ENCODE assay signal across 20 cellular contexts in genomic region chr3:15056676-15057404, GRCh38. TPM values are rescaled to one million over a fixed set of nuclear protein-coding genes. Genes with fewer than 3 reads are reported as not detected.
DNase-seq lines count a peak whose midpoint lies in the region; ATAC-seq and TF ChIP-seq lines count a peak whose summit lies in the region.
"Had no signal": no experiment of that assay in that cellular context is flagged by ENCODE, and none has a peak within 500 bp of the region (broad histone marks: within the 10 kb centered on the region; RNA-seq: fewer than 3 reads in every experiment).

No MANE protein-coding gene starts in this region.

- ATAC-seq in natural killer cell treated with Interleukin-12 subunit alpha and Interleukin-12 subunit beta and Interleukin-15 and Interleukin-18, amount 100 ng/mL, for 72 hours = no peak
- ATAC-seq in natural killer cell (no peak), left colon (peak; percentile 7), HG03095 (IDR thresholded peaks at IDR 0.05; ENCODE audit: unreplicated experiment) (no peak), omental fat pad (ENCODE audit: low FRiP score) (no peak)

- no peaks in the 10 kb centered on the region for H3K9me3 ChIP-seq in OCI-LY7 (ENCODE audit: low read length)
- H3K9me3 ChIP-seq: Peyer's patch, SK-N-SH had no signal

- POLR2A ChIA-PET in OCI-LY7 (lab: Charles Lee) = no interaction called here

- peak overlapping the region; percentile 47 for H3K4me3 ChIP-seq in OCI-LY7 (ENCODE audit: low read depth, low read length, poor library complexity, severe bottlenecking)
- H3K4me3 ChIP-seq: GM23248, Peyer's patch had no signal

- H3K27ac Mint-ChIP-seq in natural killer cell treated with Interleukin-12 subunit alpha and Interleukin-12 subunit beta and Interleukin-15 and Interleukin-18, amount 100 ng/mL, for 72 hours = peak overlapping the region in 1 of 2 donors; percentile 2
- no peak overlapping the region for H3K27ac Mint-ChIP-seq in natural killer cell
- H3K27ac Mint-ChIP-seq: CD4-positive, alpha-beta T cell had no signal

- peak overlapping the region; percentile 64 for H3K27ac ChIP-seq in OCI-LY7 (ENCODE audit: low read depth, low read length, poor library complexity, severe bottlenecking)
- H3K27ac ChIP-seq: GM23248, Peyer's patch had no signal

- H3K9me3 Mint-ChIP-seq in natural killer cell treated with Interleukin-12 subunit alpha and Interleukin-12 subunit beta and Interleukin-15 and Interleukin-18, amount 100 ng/mL, for 72 hours = no peaks in the 10 kb centered on the region
- peaks cover 0 to 2% of the 10 kb centered on the region in 2 donors for H3K9me3 Mint-ChIP-seq in natural killer cell
- H3K9me3 Mint-ChIP-seq: CD4-positive, alpha-beta T cell had no signal

- H3K36me3 Mint-ChIP-seq in natural killer cell treated with Interleukin-12 subunit alpha and Interleukin-12 subunit beta and Interleukin-15 and Interleukin-18, amount 100 ng/mL, for 72 hours = peaks cover 11% of the 10 kb centered on the region
- H3K36me3 Mint-ChIP-seq in natural killer cell = no peaks in the 10 kb centered on the region

- H3K4me3 Mint-ChIP-seq in natural killer cell treated with Interleukin-12 subunit alpha and Interleukin-12 subunit beta and Interleukin-15 and Interleukin-18, amount 100 ng/mL, for 72 hours = peak overlapping the region; percentile 22
- no peak overlapping the region for H3K4me3 Mint-ChIP-seq in natural killer cell
- H3K4me3 Mint-ChIP-seq: CD4-positive, alpha-beta T cell had no signal

- CTCF ChIA-PET in OCI-LY7 (lab: Charles Lee; ENCODE audit: unreplicated experiment) = no interaction called here

- intact Hi-C loops in natural killer cell (cut with micrococcal nuclease) = loop anchor here (5.0 kb wide), 1 partner anchor 110 kb away; the partner anchor contains the start of gene NR2C2
- intact Hi-C loops in OCI-LY7 (cut with micrococcal nuclease; ENCODE audit: unreplicated experiment) = loop anchor here (10.0 kb wide), 1 partner anchor 372 kb away; no protein-coding TSS in a partner anchor
- intact Hi-C loops in left colon (cut with DNase I, micrococcal nuclease) = no loop called here

- H3K4me2 ChIP-seq in OCI-LY7 (ENCODE audit: low read length) = peak overlapping the region; percentile 66
- H3K4me2 ChIP-seq: SK-N-SH had no signal

- no peaks in the 10 kb centered on the region for H3K27me3 Mint-ChIP-seq in natural killer cell treated with Interleukin-12 subunit alpha and Interleukin-12 subunit beta and Interleukin-15 and Interleukin-18, amount 100 ng/mL, for 72 hours
- no peaks in the 10 kb centered on the region for H3K27me3 Mint-ChIP-seq in natural killer cell (ENCODE audit: low read depth in 2 of 2)
- H3K27me3 Mint-ChIP-seq: CD4-positive, alpha-beta T cell had no signal

- H3K4me1 ChIP-seq in OCI-LY7 (ENCODE audit: insufficient read depth, low read length, poor library complexity, severe bottlenecking) = peaks cover 52% of the 10 kb centered on the region
- H3K4me1 ChIP-seq: Peyer's patch had no signal

- no peak overlapping the region for H2AFZ ChIP-seq in OCI-LY7 (ENCODE audit: low read length)
- H2AFZ ChIP-seq: GM23248 had no signal

- TF ChIP-seq CTCF in natural killer cell (IDR thresholded peaks at IDR 0.05) (no peak), OCI-LY7 (conservative IDR thresholded peaks at IDR 0.05; ENCODE audit: low read length) (no peak), omental fat pad (IDR thresholded peaks at IDR 0.05) (no peak)

- no peaks in the 10 kb centered on the region for H3K9me2 ChIP-seq in OCI-LY7 (ENCODE audit: insufficient read depth, low read length)
- H3K9me2 ChIP-seq: SK-N-SH had no signal

- DNase-seq in natural killer cell treated with Interleukin-12 subunit alpha and Interleukin-12 subunit beta and Interleukin-15 and Interleukin-18, amount 100 ng/mL, for 72 hours (ENCODE audit: low spot score) = no peak
- DNase-seq in natural killer cell = no peak
- no peak for DNase-seq in OCI-LY7 (ENCODE audit: low spot score)
- DNase-seq in left colon = no peak
- DNase-seq in omental fat pad (ENCODE audit: low spot score) = no peak
- no peak for DNase-seq in NCI-H146 treated with DMSO at 0.1 percent for 48 hours (lab: John Stamatoyannopoulos, UW; ENCODE audit: unreplicated experiment)
- DNase-seq: CD4-positive, alpha-beta T cell; DMS79 treated with DMSO at 0.1 percent for 48 hours; GM23248; Kasumi-1; MM.1S; NCI-H1105; NCI-H1694 treated with DMSO at 0.1 percent for 48 hours; NCI-H2107; NCI-H2227 treated with DMSO at 0.1 percent for 48 hours; NCI-H524; Peyer's patch; Right ventricle myocardium superior; SK-N-SH had no signal

- H4K20me1 ChIP-seq in OCI-LY7 (ENCODE audit: insufficient read depth, low read length) = peaks cover 8% of the 10 kb centered on the region; the same call in 1 of the 2 replicates

- H3K79me2 ChIP-seq in OCI-LY7 (ENCODE audit: insufficient read depth, low read depth, low read length) = peaks cover 82% of the 10 kb centered on the region

- BruUV-seq in OCI-LY7 (replicated peaks; lab: Mats Ljungman, UMichigan) = no TSS peak

- H3K36me3 ChIP-seq in OCI-LY7 (ENCODE audit: insufficient read depth, low read length) = peaks cover 88% of the 10 kb centered on the region

- peaks cover 19 to 31% of the 10 kb centered on the region in 2 donors for H3K4me1 Mint-ChIP-seq in natural killer cell treated with Interleukin-12 subunit alpha and Interleukin-12 subunit beta and Interleukin-15 and Interleukin-18, amount 100 ng/mL, for 72 hours (ENCODE audit: low read depth in 2 of 2)
- peaks cover 11 to 35% of the 10 kb centered on the region in 2 donors for H3K4me1 Mint-ChIP-seq in natural killer cell

RNA-seq across cellular contexts. Expression of gene MRPS25, which starts 8.3 kb away (rescaled TPM):
- 100 to 1,000 TPM in 1 of 2 donors, 10 to 100 TPM in 1; 41.5 to 117 TPM for total RNA-seq in natural killer cell treated with Interleukin-12 subunit alpha and Interleukin-12 subunit beta and Interleukin-15 and Interleukin-18, amount 100 ng/mL, for 72 hours
- 10 to 100 TPM; 32.3 to 41.4 (median 41.4) TPM for total RNA-seq in natural killer cell
- 44.5 and 53.6 TPM in 2 replicates for total RNA-seq in OCI-LY7 (2014; rRNA removed; shearing (Covaris generic))
- total RNA-seq in OCI-LY7 (2022) = 111 and 129 TPM in 2 replicates
- 10 to 100 TPM; 68.3 to 82.7 TPM for total RNA-seq in left colon
- 10 to 100 TPM; 27.1 to 41.3 (median 36.1) TPM for total RNA-seq in omental fat pad

RNA-seq across cellular contexts. Expression of gene RBSN, which starts 42.1 kb away (rescaled TPM):
- total RNA-seq in natural killer cell treated with Interleukin-12 subunit alpha and Interleukin-12 subunit beta and Interleukin-15 and Interleukin-18, amount 100 ng/mL, for 72 hours = 10 to 100 TPM; 17.9 to 19.1 TPM
- 10 to 100 TPM; 27.6 to 34.4 (median 29.4) TPM for total RNA-seq in natural killer cell
- total RNA-seq in OCI-LY7 (2014; rRNA removed; shearing (Covaris generic)) = 13.3 and 20.6 TPM in 2 replicates
- 21.4 and 22.5 TPM in 2 replicates for total RNA-seq in OCI-LY7 (2022)
- 10 to 100 TPM; 13.8 to 15.7 TPM for total RNA-seq in left colon
- total RNA-seq in omental fat pad = 10 to 100 TPM; 22.3 to 32.3 (median 23.3) TPM

Comparison
In these comparisons a context has a peak if more than half of its experiments do, and no peak if none do; other contexts are left out.
1. intact Hi-C loops: an anchor here in natural killer cell (5.0 kb wide) and OCI-LY7 (10.0 kb wide); none called in left colon.